Comparison of ENCODE assay signal across 14 cellular contexts in genomic region chr15:74840851-74841760, GRCh38. TPM values are rescaled to one million over a fixed set of nuclear protein-coding genes. Genes with fewer than 3 reads are reported as not detected.
A peak's percentile ranks its signal among the peaks of the same experiment; 100 is the strongest.
DNase-seq lines count a peak whose midpoint lies in the region; ATAC-seq, FAIRE-seq and TF ChIP-seq lines count a peak whose summit lies in the region.
"Had no signal": no experiment of that assay in that cellular context is flagged by ENCODE, and none has a peak within 500 bp of the region (broad histone marks: within the 10 kb centered on the region; RNA-seq: fewer than 3 reads in every experiment).

No MANE protein-coding gene starts in this region.

- TF ChIP-seq CTCF in CD4-positive, alpha-beta T cell (IDR thresholded peaks at IDR 0.05): no peak
- TF ChIP-seq CTCF in HCT116 (IDR thresholded peaks at IDR 0.05 in 2 of 3, conservative IDR thresholded peaks at IDR 0.05 in 1 of 3; ENCODE audit: borderline replicate concordance in 1 of 3, insufficient read depth in 1 of 3, low read depth in 2 of 3, low read length in 2 of 3): no peak

- peak overlapping the region; percentile 92 for H3K4me3 Mint-ChIP-seq in CD4-positive, alpha-beta T cell
- H3K4me3 Mint-ChIP-seq in activated naive CD8-positive, alpha-beta T cell treated with anti-CD3 and anti-CD28 coated beads for 36 hours: peak overlapping the region; percentile 38
- H3K4me3 Mint-ChIP-seq in naive thymus-derived CD4-positive, alpha-beta T cell: peak overlapping the region; percentile 38 to 95 (median 90)

- H3K4me1 ChIP-seq in HCT116 (ENCODE audit: control insufficient read depth in 1 of 2, insufficient read depth in 2 of 2, low read length in 2 of 2): peaks cover 9 to 21% of the 10 kb centered on the region in 2 experiments; a peak in 3 of 4 replicates
- H3K4me1 ChIP-seq in naive thymus-derived CD4-positive, alpha-beta T cell (ENCODE audit: control insufficient read depth in 2 of 2, insufficient read depth in 2 of 2, low read length in 2 of 2): peaks cover 39 to 50% of the 10 kb centered on the region in 2 donors

- H4K20me1 ChIP-seq in HCT116 (ENCODE audit: insufficient read depth): no peaks in the 10 kb centered on the region

- H3K9me2 ChIP-seq in HCT116 (ENCODE audit: insufficient read depth): no peaks in the 10 kb centered on the region

- H3K4me3 ChIP-seq in HCT116 (replicated peaks in 1 of 2; ENCODE audit: low read depth in 1 of 2, low read length in 2 of 2): no peak overlapping the region; a peak in 1 of 4 replicates
- no peak overlapping the region for H3K4me3 ChIP-seq in naive thymus-derived CD4-positive, alpha-beta T cell (ENCODE audit: low read length)

- H3K27me3 ChIP-seq in CD4-positive, alpha-beta T cell (ENCODE audit: control insufficient read depth, insufficient read depth, low read length): no peaks in the 10 kb centered on the region
- H3K27me3 ChIP-seq in HCT116 (ENCODE audit: insufficient read depth, low read length): no peaks in the 10 kb centered on the region
- H3K27me3 ChIP-seq in naive thymus-derived CD4-positive, alpha-beta T cell (ENCODE audit: control insufficient read depth in 2 of 2, insufficient read depth in 2 of 2, low read length in 2 of 2): no peaks in the 10 kb centered on the region

- intact Hi-C loops in CD4-positive, alpha-beta T cell (cut with DNase I, micrococcal nuclease): loop anchor here (5.0 to 10.0 kb wide), 5 partner anchors 51 to 361 kb away; partner anchors contain the start of genes ARID3B (in 1 of the 2), C15orf39 (in 1 of the 2), EDC3 (in 1 of the 2) and MPI (in 1 of the 2)
- intact Hi-C loops in HCT116 (cut with micrococcal nuclease): no loop called here
- intact Hi-C loops in naive thymus-derived CD4-positive, alpha-beta T cell (cut with micrococcal nuclease): loop anchor here (5.0 to 10.0 kb wide), 3 partner anchors 111 to 614 kb away; partner anchors contain the start of genes C15orf39 (in 1 of the 2) and SIN3A (in 1 of the 2)

- H3K36me3 Mint-ChIP-seq in CD4-positive, alpha-beta T cell (ENCODE audit: low read depth): peaks cover 42% of the 10 kb centered on the region
- H3K36me3 Mint-ChIP-seq in activated naive CD8-positive, alpha-beta T cell treated with anti-CD3 and anti-CD28 coated beads for 36 hours: peaks cover 12% of the 10 kb centered on the region
- peaks cover 0 to 25% (median 0%) of the 10 kb centered on the region in 5 donors for H3K36me3 Mint-ChIP-seq in naive thymus-derived CD4-positive, alpha-beta T cell
- H3K36me3 Mint-ChIP-seq: memory B cell had no signal

- H3K27me3 Mint-ChIP-seq in CD4-positive, alpha-beta T cell: no peaks in the 10 kb centered on the region
- H3K27me3 Mint-ChIP-seq in activated naive CD8-positive, alpha-beta T cell treated with anti-CD3 and anti-CD28 coated beads for 36 hours: no peaks in the 10 kb centered on the region
- no peaks in the 10 kb centered on the region for H3K27me3 Mint-ChIP-seq in naive thymus-derived CD4-positive, alpha-beta T cell
- H3K27me3 Mint-ChIP-seq: memory B cell had no signal

- no peak for ATAC-seq in CD4-positive, alpha-beta T cell (ENCODE audit: poor library complexity)
- ATAC-seq in HCT116: no peak
- no peak for ATAC-seq in naive thymus-derived CD4-positive, alpha-beta T cell

- no peak for FAIRE-seq in H54 (lab: Jason Lieb, UNC)
- FAIRE-seq: bronchial epithelial cell had no signal

- peaks cover 49% of the 10 kb centered on the region for H3K4me1 Mint-ChIP-seq in CD4-positive, alpha-beta T cell (ENCODE audit: low read depth)
- peaks cover 40% of the 10 kb centered on the region for H3K4me1 Mint-ChIP-seq in activated naive CD8-positive, alpha-beta T cell treated with anti-CD3 and anti-CD28 coated beads for 36 hours
- peaks cover 26 to 54% (median 46%) of the 10 kb centered on the region in 7 donors for H3K4me1 Mint-ChIP-seq in naive thymus-derived CD4-positive, alpha-beta T cell

- no TSS peak for BruUV-seq in HCT116 (replicated peaks; lab: Mats Ljungman, UMichigan)

- H3K9ac ChIP-seq in HCT116 (ENCODE audit: low read length): no peak overlapping the region

- RAD21 ChIA-PET in HCT116 (lab: Charles Lee; ENCODE audit: low non-redundant PET in 1 of 2, low total read pairs in 2 of 2, uncharacterized antibody in 2 of 2, unreplicated experiment in 2 of 2): no interaction called here

- TF ChIP-seq RAD21 in HCT116 (IDR thresholded peaks at IDR 0.05; ENCODE audit: low read depth): no peak

- TF ChIP-seq POLR2A in HCT116 (IDR thresholded peaks at IDR 0.05; ENCODE audit: borderline replicate concordance, extremely low read depth, insufficient read depth, insufficient read length): no peak
- TF ChIP-seq POLR2A in H54 (IDR thresholded peaks at IDR 0.05; ENCODE audit: low read depth, low read length): no peak

- H3K9me3 Mint-ChIP-seq in CD4-positive, alpha-beta T cell: no peaks in the 10 kb centered on the region
- H3K9me3 Mint-ChIP-seq in activated naive CD8-positive, alpha-beta T cell treated with anti-CD3 and anti-CD28 coated beads for 36 hours: no peaks in the 10 kb centered on the region
- no peaks in the 10 kb centered on the region for H3K9me3 Mint-ChIP-seq in naive thymus-derived CD4-positive, alpha-beta T cell
- H3K9me3 Mint-ChIP-seq: memory B cell had no signal

- DNase-seq in CD4-positive, alpha-beta T cell: no peak
- no peak for DNase-seq in HCT116 (ENCODE audit: low read depth, low spot score)
- DNase-seq in activated naive CD8-positive, alpha-beta T cell treated with anti-CD3 and anti-CD28 coated beads for 36 hours: no peak
- no peak for DNase-seq in naive thymus-derived CD4-positive, alpha-beta T cell
- DNase-seq in hippocampal formation (lab: John Stamatoyannopoulos, UW): no peak
- DNase-seq in H54 (ENCODE audit: insufficient read length, low spot score): no peak
- DNase-seq in D341Med (ENCODE audit: low spot score): no peak
- DNase-seq: activated CD8-positive, alpha-beta memory T cell treated with anti-CD3 and anti-CD28 coated beads, Interleukin-2, amount 50 U/mL, for 48 hours had no signal

- no peak overlapping the region for H2AFZ ChIP-seq in HCT116 (ENCODE audit: low read depth, low read length, poor library complexity, severe bottlenecking)

- H3K36me3 ChIP-seq in HCT116 (ENCODE audit: control insufficient read depth in 1 of 2, insufficient read depth in 2 of 2, low read length in 2 of 2): peaks cover 6 to 12% of the 10 kb centered on the region in 2 experiments; a peak in 2 of 4 replicates
- H3K36me3 ChIP-seq in naive thymus-derived CD4-positive, alpha-beta T cell (ENCODE audit: control insufficient read depth in 2 of 3, insufficient read depth in 3 of 3, low read length in 3 of 3): peaks cover 0 to 53% (median 4%) of the 10 kb centered on the region in 3 experiments

- POLR2A ChIA-PET in CD4-positive, alpha-beta T cell (lab: Charles Lee): interaction anchor here (1.1 to 1.7 kb wide), 3 partner anchors 48 to 61 kb away, joined by 3 to 4 read pairs (median 4); no protein-coding TSS in a partner anchor
- POLR2A ChIA-PET in HCT116 (lab: Charles Lee): no interaction called here
- POLR2A ChIA-PET in naive thymus-derived CD4-positive, alpha-beta T cell (lab: Charles Lee): interaction anchor here (0.7 to 4.4 kb wide), 3 partner anchors 44 to 69 kb away, joined by 3 to 44 read pairs (median 3); no protein-coding TSS in a partner anchor

- H3K79me2 ChIP-seq in HCT116 (ENCODE audit: insufficient read depth, low read length): peaks cover 6% of the 10 kb centered on the region; the same call in 1 of the 2 replicates

- no peak overlapping the region for H3K27ac ChIP-seq in CD4-positive, alpha-beta T cell (ENCODE audit: low read depth, low read length)
- H3K27ac ChIP-seq in HCT116 (ENCODE audit: low read depth, low read length): no peak overlapping the region
- H3K27ac ChIP-seq in naive thymus-derived CD4-positive, alpha-beta T cell (ENCODE audit: low read depth, low read length): no peak overlapping the region
- H3K27ac ChIP-seq: HL-60 had no signal

- no peaks in the 10 kb centered on the region for H3K9me3 ChIP-seq in CD4-positive, alpha-beta T cell (ENCODE audit: control insufficient read depth, low read length)
- no peaks in the 10 kb centered on the region for H3K9me3 ChIP-seq in HCT116 (ENCODE audit: control insufficient read depth in 1 of 2, insufficient read depth in 1 of 2, low read depth in 1 of 2, low read length in 2 of 2)
- no peaks in the 10 kb centered on the region for H3K9me3 ChIP-seq in naive thymus-derived CD4-positive, alpha-beta T cell (ENCODE audit: control insufficient read depth in 2 of 3, low read length in 3 of 3)

- peak overlapping the region; percentile 86 for H3K27ac Mint-ChIP-seq in CD4-positive, alpha-beta T cell
- H3K27ac Mint-ChIP-seq in activated naive CD8-positive, alpha-beta T cell treated with anti-CD3 and anti-CD28 coated beads for 36 hours: no peak overlapping the region
- H3K27ac Mint-ChIP-seq in naive thymus-derived CD4-positive, alpha-beta T cell: peak overlapping the region in 7 of 9 donors; percentile 12 to 79 (median 51)
- H3K27ac Mint-ChIP-seq: memory B cell had no signal

- H3K4me2 ChIP-seq in HCT116 (ENCODE audit: low read length): 0 out of 2 replicates have a peak overlapping the region, but pooled peaks have one; percentile 90

- CTCF ChIA-PET in CD4-positive, alpha-beta T cell (lab: Charles Lee): interaction anchor here (1.8 kb wide), 1 partner anchor 66 kb away, joined by 4 read pairs; the partner anchor contains the start of gene FAM219B
- CTCF ChIA-PET in HCT116 (lab: Charles Lee): interaction anchor here (1.7 kb wide), 1 partner anchor 70 kb away, joined by 8 read pairs; no protein-coding TSS in a partner anchor
- CTCF ChIA-PET in naive thymus-derived CD4-positive, alpha-beta T cell (lab: Charles Lee): interaction anchor here (0.8 kb wide), 1 partner anchor 60 kb away, joined by 3 read pairs; no protein-coding TSS in a partner anchor

RNA-seq across cellular contexts. Expression of gene ULK3, which starts 1.9 kb away (rescaled TPM):
- 10 to 100 TPM; 37.8 to 38.9 TPM for total RNA-seq in CD4-positive, alpha-beta T cell
- total RNA-seq in HCT116 (2021; ENCODE audit: unreplicated experiment): 48.4 TPM
- polyA plus RNA-seq in HCT116 (2012): 39.5 and 45.9 TPM in 2 replicates
- total RNA-seq in activated naive CD8-positive, alpha-beta T cell treated with anti-CD3 and anti-CD28 coated beads for 36 hours: 10 to 100 TPM; 41.1 to 49.9 TPM
- 100 to 1,000 TPM in 1 of 5 experiments, 10 to 100 TPM in 4; 53.2 to 106 (median 59.2) TPM for total RNA-seq in naive thymus-derived CD4-positive, alpha-beta T cell
- polyA plus RNA-seq in naive thymus-derived CD4-positive, alpha-beta T cell: 10 to 100 TPM; 15.4 to 32.8 TPM

RNA-seq across cellular contexts. Expression of gene CPLX3, which starts 14.7 kb away (rescaled TPM):
- under 1 TPM; 0.16 to 0.53 TPM for total RNA-seq in CD4-positive, alpha-beta T cell
- not detected for total RNA-seq in HCT116 (2021; ENCODE audit: unreplicated experiment)
- not detected in 2 replicates for polyA plus RNA-seq in HCT116 (2012)
- total RNA-seq in activated naive CD8-positive, alpha-beta T cell treated with anti-CD3 and anti-CD28 coated beads for 36 hours: under 1 TPM in 1 of 2 experiments, not detected in 1; 0.19 TPM
- under 1 TPM in 2 of 5 experiments, not detected in 3; 0.27 to 0.60 TPM for total RNA-seq in naive thymus-derived CD4-positive, alpha-beta T cell
- not detected for polyA plus RNA-seq in naive thymus-derived CD4-positive, alpha-beta T cell
- total RNA-seq: bronchial epithelial cell, epithelial cell of proximal tubule, MCF 10A, renal cortical epithelial cell had no signal

RNA-seq across cellular contexts. Expression of gene LMAN1L, which starts 28.5 kb away (rescaled TPM):
- total RNA-seq in CD4-positive, alpha-beta T cell: under 1 TPM; 0.56 to 0.93 TPM
- total RNA-seq in HCT116 (2021; ENCODE audit: unreplicated experiment): 0.17 TPM
- polyA plus RNA-seq in HCT116 (2012): 0.01 and 0.06 TPM in 2 replicates
- under 1 TPM; 0.14 to 0.33 TPM for total RNA-seq in activated naive CD8-positive, alpha-beta T cell treated with anti-CD3 and anti-CD28 coated beads for 36 hours
- total RNA-seq in naive thymus-derived CD4-positive, alpha-beta T cell: 1 to 10 TPM in 4 of 5 experiments, under 1 TPM in 1; 0.35 to 2.4 (median 1.3) TPM
- not detected for polyA plus RNA-seq in naive thymus-derived CD4-positive, alpha-beta T cell
- total RNA-seq: epithelial cell of proximal tubule, renal cortical epithelial cell had no signal

RNA-seq across cellular contexts. Expression of gene SCAMP2, which starts 32.1 kb away (rescaled TPM):
- 10 to 100 TPM; 56.1 to 56.9 TPM for total RNA-seq in CD4-positive, alpha-beta T cell
- 55.8 TPM for total RNA-seq in HCT116 (2021; ENCODE audit: unreplicated experiment)
- polyA plus RNA-seq in HCT116 (2012): 58.1 and 68.0 TPM in 2 replicates
- total RNA-seq in activated naive CD8-positive, alpha-beta T cell treated with anti-CD3 and anti-CD28 coated beads for 36 hours: 10 to 100 TPM; 57.5 to 59.6 TPM
- total RNA-seq in naive thymus-derived CD4-positive, alpha-beta T cell: 100 to 1,000 TPM in 3 of 5 experiments, 10 to 100 TPM in 2; 78.9 to 130 (median 116) TPM
- 100 to 1,000 TPM; 131 to 141 TPM for polyA plus RNA-seq in naive thymus-derived CD4-positive, alpha-beta T cell

RNA-seq across cellular contexts. Expression of gene MPI, which starts 48.7 kb away (rescaled TPM):
- 10 to 100 TPM; 28.9 to 30.3 TPM for total RNA-seq in CD4-positive, alpha-beta T cell
- 49.7 TPM for total RNA-seq in HCT116 (2021; ENCODE audit: unreplicated experiment)
- 80.3 and 100 TPM in 2 replicates for polyA plus RNA-seq in HCT116 (2012)
- 10 to 100 TPM; 71.4 to 73.2 TPM for total RNA-seq in activated naive CD8-positive, alpha-beta T cell treated with anti-CD3 and anti-CD28 coated beads for 36 hours
- 10 to 100 TPM; 34.0 to 97.8 (median 80.6) TPM for total RNA-seq in naive thymus-derived CD4-positive, alpha-beta T cell
- 10 to 100 TPM; 92.5 to 98.3 TPM for polyA plus RNA-seq in naive thymus-derived CD4-positive, alpha-beta T cell

Comparison
In these comparisons a context has a peak if more than half of its experiments do, and no peak if none do; other contexts are left out.
1. H3K4me3 Mint-ChIP-seq: peak in every context shown above with its lines; median percentile 92 in CD4-positive, alpha-beta T cell; 90 in naive thymus-derived CD4-positive, alpha-beta T cell; 38 in activated naive CD8-positive, alpha-beta T cell treated with anti-CD3 and anti-CD28 coated beads for 36 hours.